8 cellular contexts compared by ENCODE assay signal in the genomic region with DNA sequence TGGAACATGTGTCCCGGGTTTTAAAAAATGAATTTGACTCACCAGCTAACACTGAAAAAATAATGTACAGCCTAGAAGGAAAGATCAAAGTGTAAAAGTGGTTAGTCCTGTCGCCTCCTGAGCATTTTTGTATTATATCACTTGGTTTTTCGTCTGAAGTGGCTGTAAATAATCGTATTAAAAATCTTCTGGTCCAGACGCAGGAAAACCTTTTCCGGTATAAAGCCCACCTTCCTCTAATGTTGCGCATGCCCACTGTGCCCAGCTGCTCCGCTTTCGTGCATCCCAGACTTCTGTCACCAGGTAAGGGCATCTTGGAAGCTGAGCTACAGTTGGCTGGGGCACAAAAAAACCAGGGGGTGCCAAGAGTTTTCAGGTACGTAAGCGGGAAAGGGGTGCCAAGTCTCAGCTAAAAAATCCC. TPM values are rescaled to one million over a fixed set of nuclear protein-coding genes. Genes with fewer than 3 reads are reported as not detected.
DNase-seq lines count a peak whose midpoint lies in the region; ATAC-seq and TF ChIP-seq lines count a peak whose summit lies in the region.

No MANE protein-coding gene starts in this region.

- H3K9ac ChIP-seq in skeletal muscle satellite cell (ENCODE audit: low read depth, low read length) = peak overlapping the region; percentile 96

- peak; percentile 15 for ATAC-seq in HG02588 (IDR thresholded peaks at IDR 0.05; ENCODE audit: unreplicated experiment)

- peak overlapping the region; percentile 91 for H3K4me2 ChIP-seq in skeletal muscle satellite cell (ENCODE audit: low read length)

- no peak for TF ChIP-seq CTCF in NB4 (IDR thresholded peaks at IDR 0.05; ENCODE audit: low read depth, low read length)
- TF ChIP-seq CTCF in cardiac fibroblast (IDR thresholded peaks at IDR 0.05; ENCODE audit: low read depth, low read length) = no peak

- H3K36me3 ChIP-seq in SJCRH30 (peaks cover 16% of the 10 kb centered on the region), skeletal muscle satellite cell (ENCODE audit: insufficient read depth, low read length) (peaks cover 23% of the 10 kb centered on the region)

- H3K4me3 ChIP-seq in NB4 (ENCODE audit: low read depth, low read length) (peak overlapping the region; percentile 96), SJCRH30 (peak overlapping the region; percentile 79), cardiac fibroblast (replicated peaks in 1 of 2; ENCODE audit: low read depth in 2 of 2, low read length in 2 of 2) (peak overlapping the region; percentile 81 to 98), skeletal muscle satellite cell (ENCODE audit: low read length) (peak overlapping the region; percentile 90)

- DNase-seq in activated CD8-positive, alpha-beta memory T cell treated with anti-CD3 and anti-CD28 coated beads for 24 hours = peak; percentile 88
- DNase-seq in activated CD8-positive, alpha-beta memory T cell treated with anti-CD3 and anti-CD28 coated beads, Interleukin-2, amount 50 U/mL, for 4 hours = no peak
- DNase-seq in NB4 (ENCODE audit: low read depth) = peak; percentile 81
- DNase-seq in SJCRH30 = peak; percentile 72 to 85
- peak; percentile 83 to 84 for DNase-seq in cardiac fibroblast (ENCODE audit: low read depth in 2 of 2)
- DNase-seq in iPS-NIHi7 (ENCODE audit: extremely low spot score) = peak; percentile 49

- H3K9me3 ChIP-seq in SJCRH30 (replicated peaks) = no peaks in the 10 kb centered on the region
- H3K9me3 ChIP-seq in skeletal muscle satellite cell (replicated peaks; ENCODE audit: low read length) = no peaks in the 10 kb centered on the region

- H3K27me3 ChIP-seq in SJCRH30 (no peaks in the 10 kb centered on the region), skeletal muscle satellite cell (ENCODE audit: control insufficient read depth, insufficient read depth, low read length) (no peaks in the 10 kb centered on the region)

- H3K27ac ChIP-seq in SJCRH30 = peak overlapping the region; percentile 81

- no peak for TF ChIP-seq POLR2A in NB4 (IDR thresholded peaks at IDR 0.05; ENCODE audit: extremely low read depth, insufficient read length)

- H3K4me1 ChIP-seq in SJCRH30 (no peaks in the 10 kb centered on the region), skeletal muscle satellite cell (ENCODE audit: control insufficient read depth, insufficient read depth, low read length) (peaks cover 6% of the 10 kb centered on the region)

RNA-seq across cellular contexts. Expression of a gene that starts 0.7 kb away (rescaled TPM):
- 15.6 and 17.1 TPM in 2 replicates for total RNA-seq in SJCRH30 (2014; rRNA removed; shearing (Covaris generic))
- 11.6 and 12.4 TPM in 2 replicates for total RNA-seq in skeletal muscle satellite cell (2012; rRNA removed)

RNA-seq across cellular contexts. Expression of a gene that starts 3.2 kb away (rescaled TPM):
- total RNA-seq in SJCRH30 (2014; rRNA removed; shearing (Covaris generic)) = not detected in 2 replicates
- 3.1 and 3.3 TPM in 2 replicates for total RNA-seq in skeletal muscle satellite cell (2012; rRNA removed)

RNA-seq across cellular contexts. Expression of a gene that starts 7.7 kb away (rescaled TPM):
- 20.6 and 62.1 TPM in 2 replicates for total RNA-seq in SJCRH30 (2014; rRNA removed; shearing (Covaris generic))
- 427 and 1,434 TPM in 2 replicates for total RNA-seq in skeletal muscle satellite cell (2012; rRNA removed)

RNA-seq across cellular contexts. Expression of a gene that starts 40.1 kb away (rescaled TPM):
- total RNA-seq in SJCRH30 (2014; rRNA removed; shearing (Covaris generic)) = 0.18 and 0.20 TPM in 2 replicates
- total RNA-seq in skeletal muscle satellite cell (2012; rRNA removed) = under 0.01 TPM in 1 of 2 replicates, not detected in the other

RNA-seq across cellular contexts. Expression of a gene that starts 40.2 kb away (rescaled TPM):
- 5.4 and 7.6 TPM in 2 replicates for total RNA-seq in SJCRH30 (2014; rRNA removed; shearing (Covaris generic))
- total RNA-seq in skeletal muscle satellite cell (2012; rRNA removed) = 4.3 and 6.1 TPM in 2 replicates
